ENCODE assay signal across 27 cellular contexts in the genomic region with DNA sequence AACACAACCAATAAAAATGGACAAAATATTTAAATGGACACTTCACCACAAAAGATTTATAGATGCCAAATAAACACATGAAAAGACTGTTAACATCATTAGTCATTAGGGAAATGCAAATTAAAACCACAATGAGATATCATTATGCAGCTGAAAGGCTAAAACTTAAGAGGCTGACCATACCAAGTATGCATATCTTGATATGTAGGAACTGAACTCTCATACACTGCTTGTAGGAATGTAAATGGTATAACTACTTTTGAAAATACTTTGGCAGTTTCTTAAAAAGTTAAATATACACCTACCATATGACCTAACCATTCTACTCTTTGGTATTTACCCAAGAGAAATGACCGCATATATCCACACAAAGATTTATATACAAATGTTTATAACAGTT. TPM values are rescaled to one million over a fixed set of nuclear protein-coding genes. Genes with fewer than 3 reads are reported as not detected.
A peak's percentile ranks its signal among the peaks of the same experiment; 100 is the strongest.
DNase-seq lines count a peak whose midpoint lies in the region; ATAC-seq, FAIRE-seq and TF ChIP-seq lines count a peak whose summit lies in the region.
"Had no signal": no experiment of that assay in that cellular context is flagged by ENCODE, and none has a peak within 500 bp of the region (broad histone marks: within the 10 kb centered on the region; RNA-seq: fewer than 3 reads in every experiment).

No MANE protein-coding gene starts in this region.

- no peak for FAIRE-seq in A549 (lab: Jason Lieb, UNC)
- FAIRE-seq: A204.1, D721Med had no signal

- 0 out of 3 replicates have a peak, but pooled peaks cover 4% of the 10 kb centered on the region for H3K9me3 ChIP-seq in A549
- H3K9me3 ChIP-seq: BE2C had no signal

- TF ChIP-seq POLR2A in A549 (IDR thresholded peaks at IDR 0.05; ENCODE audit: low read length): no peak

- 0 out of 3 replicates have a peak, but pooled peaks cover 3% of the 10 kb centered on the region for H3K4me1 ChIP-seq in A549
- H3K4me1 ChIP-seq: BE2C; BLaER1 treated with 17β-estradiol and CSF1 and Interleukin-3, amounts not matched to agents 10 nM and 100 nM had no signal

- ATAC-seq in A549 (no peak), left lobe of liver (no peak), HG03439 (IDR thresholded peaks at IDR 0.05; ENCODE audit: unreplicated experiment) (no peak)
- ATAC-seq in activated T-cell treated with anti-CD3 and anti-CD28 coated beads, Interleukin-2, amount 50 U/mL, for 4 hours: no peak
- no peak for ATAC-seq in natural killer cell treated with Interleukin-12 subunit alpha and Interleukin-12 subunit beta and Interleukin-15 and Interleukin-18, amount 100 ng/mL, for 72 hours
- ATAC-seq: GM23338, HCT116 had no signal

- no peaks in the 10 kb centered on the region for H3K4me1 Mint-ChIP-seq in activated T-cell treated with anti-CD3 and anti-CD28 coated beads, Interleukin-2, amount 50 U/mL, for 4 hours (ENCODE audit: low read depth)
- no peaks in the 10 kb centered on the region for H3K4me1 Mint-ChIP-seq in natural killer cell treated with Interleukin-12 subunit alpha and Interleukin-12 subunit beta and Interleukin-15 and Interleukin-18, amount 100 ng/mL, for 72 hours (ENCODE audit: low read depth in 2 of 2)
- H3K4me1 Mint-ChIP-seq: CD14-positive monocyte; CD8-positive, alpha-beta memory T cell; GM23338 had no signal

- no peak overlapping the region for H3K4me3 Mint-ChIP-seq in activated T-cell treated with anti-CD3 and anti-CD28 coated beads, Interleukin-2, amount 50 U/mL, for 4 hours
- no peak overlapping the region for H3K4me3 Mint-ChIP-seq in natural killer cell treated with Interleukin-12 subunit alpha and Interleukin-12 subunit beta and Interleukin-15 and Interleukin-18, amount 100 ng/mL, for 72 hours
- H3K4me3 Mint-ChIP-seq: CD14-positive monocyte; CD4-positive, alpha-beta T cell; CD8-positive, alpha-beta memory T cell; GM23338; H9 had no signal

- POLR2A ChIA-PET in A549 (lab: Yijun Ruan, JAX): no interaction called here

- CTCF ChIA-PET in A549 (lab: Yijun Ruan, JAX): no interaction called here

- no peak overlapping the region for H3K27ac ChIP-seq in A549
- H3K27ac ChIP-seq: 22Rv1; BLaER1 treated with 17β-estradiol and CSF1 and Interleukin-3, amounts not matched to agents 10 nM and 100 nM had no signal

- peaks cover 9% of the 10 kb centered on the region for H3K27me3 Mint-ChIP-seq in activated T-cell treated with anti-CD3 and anti-CD28 coated beads, Interleukin-2, amount 50 U/mL, for 4 hours (ENCODE audit: low read depth)
- H3K27me3 Mint-ChIP-seq in natural killer cell treated with Interleukin-12 subunit alpha and Interleukin-12 subunit beta and Interleukin-15 and Interleukin-18, amount 100 ng/mL, for 72 hours: peaks cover 7 to 10% of the 10 kb centered on the region in 2 donors

- 0 out of 3 replicates have a peak overlapping the region, but pooled peaks have one; percentile 1 for H3K4me2 ChIP-seq in A549
- H3K4me2 ChIP-seq: BLaER1 treated with 17β-estradiol and CSF1 and Interleukin-3, amounts not matched to agents 10 nM and 100 nM; GM23338 had no signal

- TF ChIP-seq CTCF in A549 (IDR thresholded peaks at IDR 0.05) (no peak), fibroblast of villous mesenchyme (IDR thresholded peaks at IDR 0.05; ENCODE audit: insufficient read depth, low read depth, low read length) (no peak)

- TF ChIP-seq RAD21 in A549 (conservative IDR thresholded peaks at IDR 0.05 in 1 of 2, IDR thresholded peaks at IDR 0.05 in 1 of 2): no peak

- H3K9me3 Mint-ChIP-seq in activated T-cell treated with anti-CD3 and anti-CD28 coated beads, Interleukin-2, amount 50 U/mL, for 4 hours: peaks cover 36% of the 10 kb centered on the region
- H3K9me3 Mint-ChIP-seq in natural killer cell treated with Interleukin-12 subunit alpha and Interleukin-12 subunit beta and Interleukin-15 and Interleukin-18, amount 100 ng/mL, for 72 hours: peaks cover 15% of the 10 kb centered on the region

- DNase-seq in A549 (ENCODE audit: low read depth in 1 of 2, low spot score in 1 of 2): no peak
- peak; percentile 76 for DNase-seq in M059J (ENCODE audit: low read depth)
- DNase-seq in astrocyte of the hippocampus (ENCODE audit: low read depth, low spot score): peak; percentile 16
- DNase-seq in fibroblast of villous mesenchyme (ENCODE audit: low read depth): peak; percentile 30
- DNase-seq in left lobe of liver (ENCODE audit: low spot score): no peak
- DNase-seq in activated T-cell treated with anti-CD3 and anti-CD28 coated beads, Interleukin-2, amount 50 U/mL, for 4 hours: no peak
- no peak for DNase-seq in natural killer cell treated with Interleukin-12 subunit alpha and Interleukin-12 subunit beta and Interleukin-15 and Interleukin-18, amount 100 ng/mL, for 72 hours (ENCODE audit: low spot score)
- DNase-seq: ACHN; AML-193; BE2C; CD4-positive, alpha-beta T cell; CD8-positive, alpha-beta memory T cell; DMS 273 treated with DMSO at 0.1 percent for 48 hours; DMS53; DMS79 treated with DMSO at 0.1 percent for 48 hours; H9 had no signal

- no peak overlapping the region for H3K27ac Mint-ChIP-seq in natural killer cell treated with Interleukin-12 subunit alpha and Interleukin-12 subunit beta and Interleukin-15 and Interleukin-18, amount 100 ng/mL, for 72 hours
- H3K27ac Mint-ChIP-seq: CD4-positive, alpha-beta T cell; CD8-positive, alpha-beta memory T cell; GM23338; H9 had no signal

- no peaks in the 10 kb centered on the region for H3K36me3 Mint-ChIP-seq in activated T-cell treated with anti-CD3 and anti-CD28 coated beads, Interleukin-2, amount 50 U/mL, for 4 hours (ENCODE audit: insufficient read depth)
- peaks cover 10% of the 10 kb centered on the region for H3K36me3 Mint-ChIP-seq in natural killer cell treated with Interleukin-12 subunit alpha and Interleukin-12 subunit beta and Interleukin-15 and Interleukin-18, amount 100 ng/mL, for 72 hours
- H3K36me3 Mint-ChIP-seq: CD14-positive monocyte had no signal

- no peak overlapping the region for H3K4me3 ChIP-seq in A549
- H3K4me3 ChIP-seq in fibroblast of villous mesenchyme (ENCODE audit: low read depth, low read length): no peak overlapping the region
- H3K4me3 ChIP-seq: BLaER1 treated with 17β-estradiol and CSF1 and Interleukin-3, amounts not matched to agents 10 nM and 100 nM; GM23338 had no signal

- WGBS in A549 (ENCODE audit: missing lambda C conversion rate): 22% methylated on average over 1 of the region's 1 CpG

- no peak for TF ChIP-seq EP300 in A549 (IDR thresholded peaks at IDR 0.05)

TF ChIP-seq in A549, 52 proteins besides CTCF, POLR2A, EP300 and RAD21:
- no peak for TF ChIP-seq MAFK (IDR thresholded peaks at IDR 0.05; ENCODE audit: partially characterized antibody)
- no peak for TF ChIP-seq EHF (CRISPR knock-in tag; IDR thresholded peaks at IDR 0.05)
- TF ChIP-seq, protein P1, sequence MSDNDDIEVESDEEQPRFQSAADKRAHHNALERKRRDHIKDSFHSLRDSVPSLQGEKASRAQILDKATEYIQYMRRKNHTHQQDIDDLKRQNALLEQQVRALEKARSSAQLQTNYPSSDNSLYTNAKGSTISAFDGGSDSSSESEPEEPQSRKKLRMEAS (IDR thresholded peaks at IDR 0.05): no peak
- TF ChIP-seq HOXB13 (CRISPR knock-in tag; IDR thresholded peaks at IDR 0.05; ENCODE audit: low read depth): no peak
- no peak for TF ChIP-seq CEBPB (IDR thresholded peaks at IDR 0.05)
- TF ChIP-seq JUN (IDR thresholded peaks at IDR 0.05): no peak
- TF ChIP-seq TP53 (CRISPR knock-in tag; IDR thresholded peaks at IDR 0.05): no peak
- no peak for TF ChIP-seq NFE2L2 (conservative IDR thresholded peaks at IDR 0.05; ENCODE audit: low read length)
- TF ChIP-seq, protein P2, sequence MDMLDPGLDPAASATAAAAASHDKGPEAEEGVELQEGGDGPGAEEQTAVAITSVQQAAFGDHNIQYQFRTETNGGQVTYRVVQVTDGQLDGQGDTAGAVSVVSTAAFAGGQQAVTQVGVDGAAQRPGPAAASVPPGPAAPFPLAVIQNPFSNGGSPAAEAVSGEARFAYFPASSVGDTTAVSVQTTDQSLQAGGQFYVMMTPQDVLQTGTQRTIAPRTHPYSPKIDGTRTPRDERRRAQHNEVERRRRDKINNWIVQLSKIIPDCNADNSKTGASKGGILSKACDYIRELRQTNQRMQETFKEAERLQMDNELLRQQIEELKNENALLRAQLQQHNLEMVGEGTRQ (IDR thresholded peaks at IDR 0.05): no peak
- TF ChIP-seq KDM5A (IDR thresholded peaks at IDR 0.05): no peak
- no peak for TF ChIP-seq RARB (CRISPR knock-in tag; IDR thresholded peaks at IDR 0.05)
- TF ChIP-seq JUNB (IDR thresholded peaks at IDR 0.05): no peak
- TF ChIP-seq ESRRA (IDR thresholded peaks at IDR 0.05; ENCODE audit: borderline replicate concordance, low read length): no peak

RNA-seq across cellular contexts. Expression of a gene that starts 13.6 kb away (rescaled TPM):
- polyA plus RNA-seq in A549 (2011; rRNA removed): 5.9 and 6.8 TPM in 2 replicates
- polyA plus RNA-seq in A549 (2012; cell fraction: cytosol; rRNA removed): 4.3 and 4.7 TPM in 2 replicates
- polyA plus RNA-seq in A549 (2012; cell fraction: nucleus; rRNA removed): 2.9 and 4.5 TPM in 2 replicates
- 4.8 to 6.8 TPM (median 5.4 TPM) in 3 replicates for polyA plus RNA-seq in A549 (2017; fragmentation: RNase III; extraction: RNeasy Plus Mini Kit Qiagen cat#74134 plus additional on column Dnase treatment)
- 12.6 and 17.7 TPM in 2 replicates for polyA minus RNA-seq in A549 (2011; rRNA and poly(A)+ RNA removed)
- total RNA-seq in M059J (2014; rRNA removed; shearing (Covaris generic)): 13.5 and 16.7 TPM in 2 replicates
- total RNA-seq in fibroblast of villous mesenchyme: 54.8 and 94.1 TPM in 2 replicates
- total RNA-seq in left lobe of liver: 1.9 TPM
- under 1 TPM in 1 of 3 donors, not detected in 2; 0.03 TPM for total RNA-seq in activated T-cell treated with anti-CD3 and anti-CD28 coated beads, Interleukin-2, amount 50 U/mL, for 4 hours
- total RNA-seq in natural killer cell treated with Interleukin-12 subunit alpha and Interleukin-12 subunit beta and Interleukin-15 and Interleukin-18, amount 100 ng/mL, for 72 hours: not detected
- total RNA-seq: CD8-positive, alpha-beta memory T cell; G401 had no signal
- polyA plus RNA-seq: CD14-positive monocyte; CD8-positive, alpha-beta memory T cell had no signal

RNA-seq across cellular contexts. Expression of a gene that starts 30.8 kb away (rescaled TPM):
- polyA plus RNA-seq in A549 (2011; rRNA removed) (not detected in 2 replicates), A549 (2017; fragmentation: RNase III; extraction: RNeasy Plus Mini Kit Qiagen cat#74134 plus additional on column Dnase treatment) (not detected in 3 replicates)
- not detected in 2 replicates for polyA plus RNA-seq in A549 (2012; cell fraction: cytosol; rRNA removed)
- not detected in 2 replicates for polyA plus RNA-seq in A549 (2012; cell fraction: nucleus; rRNA removed)
- not detected in 2 replicates for polyA minus RNA-seq in A549 (2011; rRNA and poly(A)+ RNA removed)
- total RNA-seq in M059J (2014; rRNA removed; shearing (Covaris generic)): not detected in 2 replicates
- total RNA-seq in fibroblast of villous mesenchyme (under 0.01 TPM in 1 of 2 replicates, not detected in the other), left lobe of liver (not detected)
- total RNA-seq in activated T-cell treated with anti-CD3 and anti-CD28 coated beads, Interleukin-2, amount 50 U/mL, for 4 hours: not detected
- total RNA-seq in natural killer cell treated with Interleukin-12 subunit alpha and Interleukin-12 subunit beta and Interleukin-15 and Interleukin-18, amount 100 ng/mL, for 72 hours: not detected
- total RNA-seq: CD4-positive, alpha-beta T cell; CD8-positive, alpha-beta memory T cell; Daoy; G401; GM23338; H4; H9 had no signal
- polyA plus RNA-seq: CD14-positive monocyte; CD8-positive, alpha-beta memory T cell; GM23338 had no signal

Comparison
In these comparisons a context has a peak if more than half of its experiments do, and no peak if none do; other contexts are left out.
1. DNase-seq: peak in M059J (single experiment), astrocyte of the hippocampus (single experiment) and fibroblast of villous mesenchyme (single experiment); none in A549 (0 of 2), left lobe of liver (single experiment), activated T-cell treated with anti-CD3 and anti-CD28 coated beads, Interleukin-2, amount 50 U/mL, for 4 hours (single experiment) and natural killer cell treated with Interleukin-12 subunit alpha and Interleukin-12 subunit beta and Interleukin-15 and Interleukin-18, amount 100 ng/mL, for 72 hours (single experiment).